In the genomic region with DNA sequence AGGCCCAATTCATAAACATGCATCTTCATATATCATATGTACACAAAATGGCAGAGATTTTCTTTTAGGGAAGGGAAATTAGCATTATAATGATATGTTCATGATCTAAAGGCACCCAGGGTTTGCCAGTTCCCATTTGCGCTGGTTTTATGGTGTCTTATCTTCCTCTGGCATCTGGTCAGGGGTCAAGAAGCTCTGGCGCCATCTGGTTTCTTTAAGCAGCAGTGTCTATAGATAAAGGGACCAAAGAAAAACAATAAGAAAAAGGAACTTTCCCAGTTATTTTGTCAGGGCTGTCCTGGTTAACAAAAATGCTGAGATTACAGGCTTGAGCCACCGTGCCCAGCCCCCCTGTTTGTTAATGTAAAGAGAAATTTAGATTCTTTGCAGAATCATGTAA, we compare ENCODE assay signal across 1 cellular context.
TF ChIP-seq lines count a peak whose summit lies in the region.

No MANE protein-coding gene starts in this region.

TF ChIP-seq in K562, 482 proteins besides CTCF, POLR2A, EP300 and RAD21 (continued from another document and continues in another):
- TF ChIP-seq GTF3C2 (IDR thresholded peaks at IDR 0.05; ENCODE audit: borderline replicate concordance, extremely low read depth, insufficient read length): no peak
- no peak for TF ChIP-seq ZNF324 (CRISPR knock-in tag; IDR thresholded peaks at IDR 0.05)
- peak; percentile 67; the same call in 1 of the 2 replicates for TF ChIP-seq HDAC2 (IDR thresholded peaks at IDR 0.05)
- TF ChIP-seq, protein P1, sequence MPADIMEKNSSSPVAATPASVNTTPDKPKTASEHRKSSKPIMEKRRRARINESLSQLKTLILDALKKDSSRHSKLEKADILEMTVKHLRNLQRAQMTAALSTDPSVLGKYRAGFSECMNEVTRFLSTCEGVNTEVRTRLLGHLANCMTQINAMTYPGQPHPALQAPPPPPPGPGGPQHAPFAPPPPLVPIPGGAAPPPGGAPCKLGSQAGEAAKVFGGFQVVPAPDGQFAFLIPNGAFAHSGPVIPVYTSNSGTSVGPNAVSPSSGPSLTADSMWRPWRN (IDR thresholded peaks at IDR 0.05; ENCODE audit: low read depth): no peak; the same call in 1 of the 2 replicates
- TF ChIP-seq ZNF408 (CRISPR knock-in tag; IDR thresholded peaks at IDR 0.05; ENCODE audit: low read depth): no peak
- no peak for TF ChIP-seq SLC30A9 (CRISPR knock-in tag; IDR thresholded peaks at IDR 0.05)
- 0 out of 2 replicates have a peak, but pooled peaks have one; percentile 49 for TF ChIP-seq CXXC5 (CRISPR knock-in tag; IDR thresholded peaks at IDR 0.05)
- TF ChIP-seq, protein P2, sequence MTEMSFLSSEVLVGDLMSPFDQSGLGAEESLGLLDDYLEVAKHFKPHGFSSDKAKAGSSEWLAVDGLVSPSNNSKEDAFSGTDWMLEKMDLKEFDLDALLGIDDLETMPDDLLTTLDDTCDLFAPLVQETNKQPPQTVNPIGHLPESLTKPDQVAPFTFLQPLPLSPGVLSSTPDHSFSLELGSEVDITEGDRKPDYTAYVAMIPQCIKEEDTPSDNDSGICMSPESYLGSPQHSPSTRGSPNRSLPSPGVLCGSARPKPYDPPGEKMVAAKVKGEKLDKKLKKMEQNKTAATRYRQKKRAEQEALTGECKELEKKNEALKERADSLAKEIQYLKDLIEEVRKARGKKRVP (CRISPR knock-in tag; IDR thresholded peaks at IDR 0.05): no peak
- TF ChIP-seq, protein P3, sequence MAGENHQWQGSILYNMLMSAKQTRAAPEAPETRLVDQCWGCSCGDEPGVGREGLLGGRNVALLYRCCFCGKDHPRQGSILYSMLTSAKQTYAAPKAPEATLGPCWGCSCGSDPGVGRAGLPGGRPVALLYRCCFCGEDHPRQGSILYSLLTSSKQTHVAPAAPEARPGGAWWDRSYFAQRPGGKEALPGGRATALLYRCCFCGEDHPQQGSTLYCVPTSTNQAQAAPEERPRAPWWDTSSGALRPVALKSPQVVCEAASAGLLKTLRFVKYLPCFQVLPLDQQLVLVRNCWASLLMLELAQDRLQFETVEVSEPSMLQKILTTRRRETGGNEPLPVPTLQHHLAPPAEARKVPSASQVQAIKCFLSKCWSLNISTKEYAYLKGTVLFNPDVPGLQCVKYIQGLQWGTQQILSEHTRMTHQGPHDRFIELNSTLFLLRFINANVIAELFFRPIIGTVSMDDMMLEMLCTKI (IDR thresholded peaks at IDR 0.05; ENCODE audit: partially characterized antibody): no peak
- TF ChIP-seq MCM5 (IDR thresholded peaks at IDR 0.05; ENCODE audit: low read depth): no peak
- peak; percentile 96 for TF ChIP-seq PML (IDR thresholded peaks at IDR 0.05; ENCODE audit: low read length)
- TF ChIP-seq, protein P4, sequence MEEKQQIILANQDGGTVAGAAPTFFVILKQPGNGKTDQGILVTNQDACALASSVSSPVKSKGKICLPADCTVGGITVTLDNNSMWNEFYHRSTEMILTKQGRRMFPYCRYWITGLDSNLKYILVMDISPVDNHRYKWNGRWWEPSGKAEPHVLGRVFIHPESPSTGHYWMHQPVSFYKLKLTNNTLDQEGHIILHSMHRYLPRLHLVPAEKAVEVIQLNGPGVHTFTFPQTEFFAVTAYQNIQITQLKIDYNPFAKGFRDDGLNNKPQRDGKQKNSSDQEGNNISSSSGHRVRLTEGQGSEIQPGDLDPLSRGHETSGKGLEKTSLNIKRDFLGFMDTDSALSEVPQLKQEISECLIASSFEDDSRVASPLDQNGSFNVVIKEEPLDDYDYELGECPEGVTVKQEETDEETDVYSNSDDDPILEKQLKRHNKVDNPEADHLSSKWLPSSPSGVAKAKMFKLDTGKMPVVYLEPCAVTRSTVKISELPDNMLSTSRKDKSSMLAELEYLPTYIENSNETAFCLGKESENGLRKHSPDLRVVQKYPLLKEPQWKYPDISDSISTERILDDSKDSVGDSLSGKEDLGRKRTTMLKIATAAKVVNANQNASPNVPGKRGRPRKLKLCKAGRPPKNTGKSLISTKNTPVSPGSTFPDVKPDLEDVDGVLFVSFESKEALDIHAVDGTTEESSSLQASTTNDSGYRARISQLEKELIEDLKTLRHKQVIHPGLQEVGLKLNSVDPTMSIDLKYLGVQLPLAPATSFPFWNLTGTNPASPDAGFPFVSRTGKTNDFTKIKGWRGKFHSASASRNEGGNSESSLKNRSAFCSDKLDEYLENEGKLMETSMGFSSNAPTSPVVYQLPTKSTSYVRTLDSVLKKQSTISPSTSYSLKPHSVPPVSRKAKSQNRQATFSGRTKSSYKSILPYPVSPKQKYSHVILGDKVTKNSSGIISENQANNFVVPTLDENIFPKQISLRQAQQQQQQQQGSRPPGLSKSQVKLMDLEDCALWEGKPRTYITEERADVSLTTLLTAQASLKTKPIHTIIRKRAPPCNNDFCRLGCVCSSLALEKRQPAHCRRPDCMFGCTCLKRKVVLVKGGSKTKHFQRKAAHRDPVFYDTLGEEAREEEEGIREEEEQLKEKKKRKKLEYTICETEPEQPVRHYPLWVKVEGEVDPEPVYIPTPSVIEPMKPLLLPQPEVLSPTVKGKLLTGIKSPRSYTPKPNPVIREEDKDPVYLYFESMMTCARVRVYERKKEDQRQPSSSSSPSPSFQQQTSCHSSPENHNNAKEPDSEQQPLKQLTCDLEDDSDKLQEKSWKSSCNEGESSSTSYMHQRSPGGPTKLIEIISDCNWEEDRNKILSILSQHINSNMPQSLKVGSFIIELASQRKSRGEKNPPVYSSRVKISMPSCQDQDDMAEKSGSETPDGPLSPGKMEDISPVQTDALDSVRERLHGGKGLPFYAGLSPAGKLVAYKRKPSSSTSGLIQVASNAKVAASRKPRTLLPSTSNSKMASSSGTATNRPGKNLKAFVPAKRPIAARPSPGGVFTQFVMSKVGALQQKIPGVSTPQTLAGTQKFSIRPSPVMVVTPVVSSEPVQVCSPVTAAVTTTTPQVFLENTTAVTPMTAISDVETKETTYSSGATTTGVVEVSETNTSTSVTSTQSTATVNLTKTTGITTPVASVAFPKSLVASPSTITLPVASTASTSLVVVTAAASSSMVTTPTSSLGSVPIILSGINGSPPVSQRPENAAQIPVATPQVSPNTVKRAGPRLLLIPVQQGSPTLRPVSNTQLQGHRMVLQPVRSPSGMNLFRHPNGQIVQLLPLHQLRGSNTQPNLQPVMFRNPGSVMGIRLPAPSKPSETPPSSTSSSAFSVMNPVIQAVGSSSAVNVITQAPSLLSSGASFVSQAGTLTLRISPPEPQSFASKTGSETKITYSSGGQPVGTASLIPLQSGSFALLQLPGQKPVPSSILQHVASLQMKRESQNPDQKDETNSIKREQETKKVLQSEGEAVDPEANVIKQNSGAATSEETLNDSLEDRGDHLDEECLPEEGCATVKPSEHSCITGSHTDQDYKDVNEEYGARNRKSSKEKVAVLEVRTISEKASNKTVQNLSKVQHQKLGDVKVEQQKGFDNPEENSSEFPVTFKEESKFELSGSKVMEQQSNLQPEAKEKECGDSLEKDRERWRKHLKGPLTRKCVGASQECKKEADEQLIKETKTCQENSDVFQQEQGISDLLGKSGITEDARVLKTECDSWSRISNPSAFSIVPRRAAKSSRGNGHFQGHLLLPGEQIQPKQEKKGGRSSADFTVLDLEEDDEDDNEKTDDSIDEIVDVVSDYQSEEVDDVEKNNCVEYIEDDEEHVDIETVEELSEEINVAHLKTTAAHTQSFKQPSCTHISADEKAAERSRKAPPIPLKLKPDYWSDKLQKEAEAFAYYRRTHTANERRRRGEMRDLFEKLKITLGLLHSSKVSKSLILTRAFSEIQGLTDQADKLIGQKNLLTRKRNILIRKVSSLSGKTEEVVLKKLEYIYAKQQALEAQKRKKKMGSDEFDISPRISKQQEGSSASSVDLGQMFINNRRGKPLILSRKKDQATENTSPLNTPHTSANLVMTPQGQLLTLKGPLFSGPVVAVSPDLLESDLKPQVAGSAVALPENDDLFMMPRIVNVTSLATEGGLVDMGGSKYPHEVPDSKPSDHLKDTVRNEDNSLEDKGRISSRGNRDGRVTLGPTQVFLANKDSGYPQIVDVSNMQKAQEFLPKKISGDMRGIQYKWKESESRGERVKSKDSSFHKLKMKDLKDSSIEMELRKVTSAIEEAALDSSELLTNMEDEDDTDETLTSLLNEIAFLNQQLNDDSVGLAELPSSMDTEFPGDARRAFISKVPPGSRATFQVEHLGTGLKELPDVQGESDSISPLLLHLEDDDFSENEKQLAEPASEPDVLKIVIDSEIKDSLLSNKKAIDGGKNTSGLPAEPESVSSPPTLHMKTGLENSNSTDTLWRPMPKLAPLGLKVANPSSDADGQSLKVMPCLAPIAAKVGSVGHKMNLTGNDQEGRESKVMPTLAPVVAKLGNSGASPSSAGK (IDR thresholded peaks at IDR 0.05): no peak
- TF ChIP-seq RBM14 (IDR thresholded peaks at IDR 0.05; ENCODE audit: borderline replicate concordance, insufficient read depth, low read depth, low read length): no peak
- TF ChIP-seq NONO (IDR thresholded peaks at IDR 0.05; ENCODE audit: low read depth in 2 of 2, low read length in 1 of 2): no peak; a peak in 1 of 4 replicates
- TF ChIP-seq DMBX1 (CRISPR knock-in tag; IDR thresholded peaks at IDR 0.05; ENCODE audit: borderline replicate concordance): 0 out of 2 replicates have a peak, but pooled peaks have one; percentile 34
- TF ChIP-seq TCF7L2 (IDR thresholded peaks at IDR 0.05; ENCODE audit: low read depth, low read length): no peak
- no peak for TF ChIP-seq OTX1 (CRISPR knock-in tag; IDR thresholded peaks at IDR 0.05)
- no peak for TF ChIP-seq ZNF507 (tag; conservative IDR thresholded peaks at IDR 0.05)
- no peak for TF ChIP-seq ATF1 (CRISPR knock-in tag; IDR thresholded peaks at IDR 0.05)
- no peak for TF ChIP-seq ATF1 (tag; IDR thresholded peaks at IDR 0.05)
- no peak for TF ChIP-seq PHB (CRISPR knock-in tag; IDR thresholded peaks at IDR 0.05)
- no peak for TF ChIP-seq POLR3G (IDR thresholded peaks at IDR 0.05; ENCODE audit: extremely low read depth, insufficient read length, insufficient replicate concordance)
- TF ChIP-seq FUS (optimal IDR thresholded peaks at IDR 0.05; ENCODE audit: low read depth, low read length): no peak
- TF ChIP-seq SPI1 (IDR thresholded peaks at IDR 0.05; ENCODE audit: borderline replicate concordance, low read depth, low read length): peak; percentile 66; the same call in 1 of the 2 replicates
- no peak for TF ChIP-seq TFAM (CRISPR knock-in tag; conservative IDR thresholded peaks at IDR 0.05)
- TF ChIP-seq GABPA (tag; conservative IDR thresholded peaks at IDR 0.05; ENCODE audit: low read depth): no peak
- TF ChIP-seq ZNF707 (CRISPR knock-in tag; conservative IDR thresholded peaks at IDR 0.05): no peak
- TF ChIP-seq, protein P5, sequence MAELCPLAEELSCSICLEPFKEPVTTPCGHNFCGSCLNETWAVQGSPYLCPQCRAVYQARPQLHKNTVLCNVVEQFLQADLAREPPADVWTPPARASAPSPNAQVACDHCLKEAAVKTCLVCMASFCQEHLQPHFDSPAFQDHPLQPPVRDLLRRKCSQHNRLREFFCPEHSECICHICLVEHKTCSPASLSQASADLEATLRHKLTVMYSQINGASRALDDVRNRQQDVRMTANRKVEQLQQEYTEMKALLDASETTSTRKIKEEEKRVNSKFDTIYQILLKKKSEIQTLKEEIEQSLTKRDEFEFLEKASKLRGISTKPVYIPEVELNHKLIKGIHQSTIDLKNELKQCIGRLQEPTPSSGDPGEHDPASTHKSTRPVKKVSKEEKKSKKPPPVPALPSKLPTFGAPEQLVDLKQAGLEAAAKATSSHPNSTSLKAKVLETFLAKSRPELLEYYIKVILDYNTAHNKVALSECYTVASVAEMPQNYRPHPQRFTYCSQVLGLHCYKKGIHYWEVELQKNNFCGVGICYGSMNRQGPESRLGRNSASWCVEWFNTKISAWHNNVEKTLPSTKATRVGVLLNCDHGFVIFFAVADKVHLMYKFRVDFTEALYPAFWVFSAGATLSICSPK (IDR thresholded peaks at IDR 0.05; ENCODE audit: borderline replicate concordance): no peak
- TF ChIP-seq MCM7 (IDR thresholded peaks at IDR 0.05): no peak
- no peak for TF ChIP-seq HBP1 (CRISPR knock-in tag; IDR thresholded peaks at IDR 0.05)
- TF ChIP-seq, protein P6, sequence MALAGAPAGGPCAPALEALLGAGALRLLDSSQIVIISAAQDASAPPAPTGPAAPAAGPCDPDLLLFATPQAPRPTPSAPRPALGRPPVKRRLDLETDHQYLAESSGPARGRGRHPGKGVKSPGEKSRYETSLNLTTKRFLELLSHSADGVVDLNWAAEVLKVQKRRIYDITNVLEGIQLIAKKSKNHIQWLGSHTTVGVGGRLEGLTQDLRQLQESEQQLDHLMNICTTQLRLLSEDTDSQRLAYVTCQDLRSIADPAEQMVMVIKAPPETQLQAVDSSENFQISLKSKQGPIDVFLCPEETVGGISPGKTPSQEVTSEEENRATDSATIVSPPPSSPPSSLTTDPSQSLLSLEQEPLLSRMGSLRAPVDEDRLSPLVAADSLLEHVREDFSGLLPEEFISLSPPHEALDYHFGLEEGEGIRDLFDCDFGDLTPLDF (CRISPR knock-in tag; IDR thresholded peaks at IDR 0.05): no peak
- no peak for TF ChIP-seq THRAP3 (IDR thresholded peaks at IDR 0.05; ENCODE audit: borderline replicate concordance)
- peak; percentile 89 for TF ChIP-seq STAT5A (IDR thresholded peaks at IDR 0.05; ENCODE audit: borderline replicate concordance, low read length)
- no peak for TF ChIP-seq ETV1 (tag; conservative IDR thresholded peaks at IDR 0.05; ENCODE audit: low read depth)
- no peak for TF ChIP-seq HNRNPL (IDR thresholded peaks at IDR 0.05; ENCODE audit: low read depth, low read length)
- TF ChIP-seq HMG20A (CRISPR knock-in tag; conservative IDR thresholded peaks at IDR 0.05): no peak
- TF ChIP-seq GABPB1 (CRISPR knock-in tag; IDR thresholded peaks at IDR 0.05): no peak
- no peak for TF ChIP-seq ZNF717 (CRISPR knock-in tag; IDR thresholded peaks at IDR 0.05)
- TF ChIP-seq HMGN3 (IDR thresholded peaks at IDR 0.05; ENCODE audit: borderline replicate concordance, extremely low read depth, insufficient read length, low read depth, low read length): peak; percentile 52
